8 cellular contexts compared by ENCODE assay signal in the genomic region with DNA sequence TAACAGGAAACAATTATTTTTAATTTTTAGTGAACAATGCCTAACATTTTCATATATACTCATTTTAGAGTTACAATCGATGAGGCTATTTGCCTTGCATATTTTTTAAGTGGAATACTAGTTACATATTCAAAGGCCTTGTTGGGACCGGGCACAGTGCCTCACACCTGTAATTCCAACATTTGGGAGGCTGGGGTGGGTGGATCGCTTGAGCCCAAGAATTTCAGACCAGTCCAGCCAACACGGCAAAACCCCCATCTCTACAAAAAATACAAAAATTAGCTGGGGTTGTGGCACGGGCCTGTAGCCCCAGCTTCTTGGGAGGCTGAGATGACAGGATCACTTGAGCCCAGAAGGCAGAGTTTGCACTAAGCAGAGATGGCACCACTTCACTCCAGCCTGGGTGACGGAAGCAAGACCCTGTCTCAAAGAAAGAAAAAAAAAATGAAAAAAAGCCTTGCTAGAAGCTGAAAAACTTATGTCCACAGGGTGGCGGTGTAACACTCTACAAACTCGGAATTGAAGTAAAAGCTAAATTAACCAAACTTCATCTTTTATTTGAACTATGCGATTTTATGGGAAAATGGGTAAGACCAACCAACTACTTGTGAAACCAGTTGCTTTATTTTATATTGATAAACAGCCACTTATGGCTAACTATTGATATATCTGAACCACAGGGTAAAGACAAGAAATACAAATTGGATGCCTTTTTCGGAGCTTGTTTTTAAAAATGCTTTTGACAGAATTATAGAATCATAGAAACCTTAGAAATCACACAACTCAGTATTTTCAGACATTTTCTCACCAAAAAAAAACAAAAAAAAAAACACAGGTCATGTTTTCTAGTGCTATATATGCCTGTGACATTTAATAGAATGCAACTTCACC. TPM values are rescaled to one million over a fixed set of nuclear protein-coding genes. Genes with fewer than 3 reads are reported as not detected.
DNase-seq lines count a peak whose midpoint lies in the region; ATAC-seq, FAIRE-seq and TF ChIP-seq lines count a peak whose summit lies in the region.

No MANE protein-coding gene starts in this region.

- H3K4me1 ChIP-seq in heart left ventricle (peaks cover 0 to 9% (median 0%) of the 10 kb centered on the region in 12 donors), keratinocyte (ENCODE audit: control insufficient read depth, extremely low read depth, insufficient read depth, low read length) (peaks cover 34% of the 10 kb centered on the region)

- intact Hi-C loops in heart left ventricle (cut with DNase I) (loop anchor here (1.0 to 10.0 kb wide), 13 partner anchors 95 to 378 kb away; a partner anchor contains a TSS), Right ventricle myocardium inferior (cut with DNase I) (loop anchor here (2.0 to 5.0 kb wide), 3 partner anchors 102 to 153 kb away; a partner anchor contains a TSS)

- peak; percentile 66 to 86 (median 78) for TF ChIP-seq CTCF in heart left ventricle (IDR thresholded peaks at IDR 0.05)
- peak; percentile 92 to 96 for TF ChIP-seq CTCF in brain (conservative IDR thresholded peaks at IDR 0.05)
- peak in 2 of 3 experiments; percentile 50 to 73 for TF ChIP-seq CTCF in keratinocyte (optimal IDR thresholded peaks at IDR 0.05 in 1 of 3, IDR thresholded peaks at IDR 0.05 in 1 of 3, conservative IDR thresholded peaks at IDR 0.05 in 1 of 3; ENCODE audit: extremely low read depth in 1 of 3, insufficient read depth in 2 of 3, low read length in 3 of 3)

- no peak for TF ChIP-seq POLR2A in heart left ventricle (IDR thresholded peaks at IDR 0.05)

- DNase-seq in heart left ventricle (peak in 3 of 5 donors; percentile 41 to 45 (median 41)), Right ventricle myocardium inferior (ENCODE audit: missing footprints) (no peak), NCI-H146 treated with DMSO at 0.1 percent for 48 hours (lab: John Stamatoyannopoulos, UW; ENCODE audit: unreplicated experiment) (peak; percentile 65), T-helper 9 cell (peak; percentile 44), keratinocyte (ENCODE audit: low read depth, low spot score) (no peak)
- DNase-seq in stimulated activated CD4-positive, alpha-beta T cell treated with anti-CD3 and anti-CD28 coated beads, Interleukin-4, amount 100 ng/mL, for 1 hour: peak; percentile 47

- no peak overlapping the region for H3K4me3 ChIP-seq in heart left ventricle
- H3K4me3 ChIP-seq in keratinocyte (ENCODE audit: control insufficient read depth in 2 of 3, extremely low read depth in 1 of 3, insufficient read depth in 2 of 3, low read depth in 1 of 3, low read length in 3 of 3): no peak overlapping the region

- peak overlapping the region; percentile 58 for H3K4me2 ChIP-seq in keratinocyte (ENCODE audit: control insufficient read depth, extremely low read depth, insufficient read depth, low read depth, low read length)

- H4K20me1 ChIP-seq in keratinocyte (ENCODE audit: control insufficient read depth, extremely low read depth, insufficient read depth, low read length): no peaks in the 10 kb centered on the region

- peaks cover 15% of the 10 kb centered on the region for H3K4me1 Mint-ChIP-seq in brain

- peaks cover 0 to 18% (median 4%) of the 10 kb centered on the region in 9 donors for H3K27me3 ChIP-seq in heart left ventricle
- H3K27me3 ChIP-seq in keratinocyte (ENCODE audit: control insufficient read depth, extremely low read depth, insufficient read depth, low read length): no peaks in the 10 kb centered on the region

- dilution Hi-C loops in keratinocyte (cut with MboI; ENCODE audit: extremely low pct_ligation_motif_present, low sequenced_read_pairs): no loop called here

- H3K27ac ChIP-seq in heart left ventricle (no peak overlapping the region), keratinocyte (ENCODE audit: control insufficient read depth, insufficient read depth, low read length) (peak overlapping the region; percentile 86)

- no peak overlapping the region for H3K27ac Mint-ChIP-seq in brain

- no peak overlapping the region for H3K4me3 Mint-ChIP-seq in brain

- H3K36me3 ChIP-seq in heart left ventricle: no peaks in the 10 kb centered on the region
- no peaks in the 10 kb centered on the region for H3K36me3 ChIP-seq in keratinocyte (ENCODE audit: control insufficient read depth in 2 of 2, extremely low read depth in 1 of 2, insufficient read depth in 2 of 2, low read length in 2 of 2)

- H3K79me2 ChIP-seq in keratinocyte (ENCODE audit: control insufficient read depth, insufficient read depth, low read length): no peaks in the 10 kb centered on the region

- no peaks in the 10 kb centered on the region for H3K9me1 ChIP-seq in keratinocyte (ENCODE audit: control insufficient read depth, extremely low read depth, insufficient read depth, low read length)

- H3K36me3 Mint-ChIP-seq in brain: no peaks in the 10 kb centered on the region

- no peaks in the 10 kb centered on the region for H3K9me3 ChIP-seq in heart left ventricle
- no peaks in the 10 kb centered on the region for H3K9me3 ChIP-seq in keratinocyte (ENCODE audit: control insufficient read depth, low read depth, low read length)

- ATAC-seq in heart left ventricle (peak in 1 of 4 donors; percentile 28), Right ventricle myocardium inferior (no peak), HG03097 (IDR thresholded peaks at IDR 0.05; ENCODE audit: low FRiP score, unreplicated experiment) (no peak)

- peak; percentile 23 for FAIRE-seq in keratinocyte (lab: Jason Lieb, UNC)

- peaks cover 14% of the 10 kb centered on the region for H3K27me3 Mint-ChIP-seq in brain

- WGBS in heart left ventricle, 4 donors: 38 to 41% (median 40%) methylated on average over 10 of the region's 10 CpGs

- H3K9ac ChIP-seq in keratinocyte (ENCODE audit: control insufficient read depth, extremely low read depth, insufficient read depth, low read length): peak overlapping the region; percentile 63

- H2AFZ ChIP-seq in keratinocyte (ENCODE audit: control insufficient read depth, low read length): peak overlapping the region; percentile 85

- no peaks in the 10 kb centered on the region for H3K9me3 Mint-ChIP-seq in brain

RNA-seq across cellular contexts. Expression of a gene that starts 24.1 kb away (rescaled TPM):
- total RNA-seq in heart left ventricle: under 1 TPM in 3 of 9 donors, not detected in 6; 0.04 to 0.07 (median 0.06) TPM
- polyA plus RNA-seq in heart left ventricle: under 1 TPM in 1 of 2 donors, not detected in 1; 0.01 TPM
- 0.08 TPM for total RNA-seq in Right ventricle myocardium inferior
- not detected for polyA plus RNA-seq in brain (ENCODE audit: insufficient read depth, low read depth, low replicate concordance)
- polyA plus RNA-seq in keratinocyte: 0.16 to 0.46 TPM (median 0.16 TPM) in 3 replicates
- not detected for polyA plus RNA-seq in keratinocyte (2011; ENCODE audit: low read depth)
- 0.07 and 0.08 TPM in 2 replicates for polyA plus RNA-seq in keratinocyte (2011; cell fraction: cytosol; rRNA removed)
- polyA plus RNA-seq in keratinocyte (2011; cell fraction: nucleus; rRNA removed): 0.45 and 0.50 TPM in 2 replicates
- 0.21 TPM in 1 of 2 replicates, not detected in the other for polyA plus RNA-seq in keratinocyte (2012; ENCODE audit: low replicate concordance)
- 0.10 to 0.49 TPM (median 0.35 TPM) in 3 replicates for polyA minus RNA-seq in keratinocyte
- not detected for polyA minus RNA-seq in keratinocyte (2011; cell fraction: cytosol; rRNA and poly(A)+ RNA removed)
- polyA minus RNA-seq in keratinocyte (2011; cell fraction: nucleus; rRNA and poly(A)+ RNA removed): 0.63 and 1.7 TPM in 2 replicates

RNA-seq across cellular contexts. Expression of a gene that starts 32.7 kb away (rescaled TPM):
- total RNA-seq in heart left ventricle (10 to 100 TPM in 1 of 9 donors, 1 to 10 TPM in 8; 3.1 to 11.4 (median 4.1) TPM), Right ventricle myocardium inferior (6.1 TPM)
- polyA plus RNA-seq in heart left ventricle (1 to 10 TPM; 2.9 to 3.5 TPM), brain (ENCODE audit: insufficient read depth, low read depth, low replicate concordance) (2.4 TPM), keratinocyte (15.8 to 21.7 TPM (median 21.0 TPM) in 3 replicates)
- polyA plus RNA-seq in keratinocyte (2011; ENCODE audit: low read depth): 24.9 TPM
- 7.7 and 10.3 TPM in 2 replicates for polyA plus RNA-seq in keratinocyte (2011; cell fraction: cytosol; rRNA removed)
- 25.4 and 31.5 TPM in 2 replicates for polyA plus RNA-seq in keratinocyte (2011; cell fraction: nucleus; rRNA removed)
- polyA plus RNA-seq in keratinocyte (2012; ENCODE audit: low replicate concordance): 10.5 and 17.1 TPM in 2 replicates
- 7.9 to 19.4 TPM (median 16.5 TPM) in 3 replicates for polyA minus RNA-seq in keratinocyte
- polyA minus RNA-seq in keratinocyte (2011; cell fraction: cytosol; rRNA and poly(A)+ RNA removed): 20.3 TPM
- polyA minus RNA-seq in keratinocyte (2011; cell fraction: nucleus; rRNA and poly(A)+ RNA removed): 31.2 and 42.1 TPM in 2 replicates

Comparison
In these comparisons a context has a peak if more than half of its experiments do, and no peak if none do; other contexts are left out.
1. DNase-seq: peak in heart left ventricle (3 of 5), NCI-H146 treated with DMSO at 0.1 percent for 48 hours (single experiment), T-helper 9 cell (single experiment) and stimulated activated CD4-positive, alpha-beta T cell treated with anti-CD3 and anti-CD28 coated beads, Interleukin-4, amount 100 ng/mL, for 1 hour (single experiment); none in Right ventricle myocardium inferior (single experiment) and keratinocyte (single experiment).
2. Peak in every context shown above with its lines, with median percentiles within 50 percentile points of each other: CTCF ChIP-seq.